In the genomic region with DNA sequence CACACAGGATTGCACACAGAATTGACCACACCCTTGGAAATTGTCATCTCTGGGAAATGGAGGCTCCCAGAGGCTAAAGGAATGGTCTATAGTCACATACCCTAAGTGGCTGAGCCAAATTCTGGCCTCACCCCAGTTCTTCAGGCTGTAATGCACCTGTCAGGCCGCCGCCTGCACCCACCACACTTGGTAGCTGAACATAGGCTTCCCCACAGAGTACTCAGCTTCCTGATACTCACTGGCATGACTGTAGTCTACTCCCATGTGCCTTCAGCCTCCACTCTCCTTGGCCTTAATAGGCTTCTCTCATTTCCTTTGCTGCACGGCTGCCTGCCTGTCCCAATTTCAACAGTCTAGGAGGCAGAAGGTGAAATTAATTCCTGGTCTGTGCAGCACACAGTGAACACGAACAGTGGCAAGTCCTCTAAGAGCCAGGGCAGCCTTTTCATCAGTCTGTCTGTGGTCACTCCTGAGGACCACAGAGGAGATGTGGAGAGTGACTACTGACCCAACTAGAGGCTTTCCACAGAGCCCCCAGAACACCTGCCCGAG, we compare ENCODE assay signal across 23 cellular contexts.
"Had no signal": no experiment of that assay in that cellular context is flagged by ENCODE, and none has a peak within 500 bp of the region (broad histone marks: within the 10 kb centered on the region; RNA-seq: fewer than 3 reads in every experiment).

No MANE protein-coding gene starts in this region.

- H3K4me1 ChIP-seq: breast epithelium, testis had no signal

- H3K27me3 ChIP-seq: breast epithelium, testis, upper lobe of left lung had no signal

- DNase-seq: activated CD4-positive, alpha-beta T cell treated with anti-CD3 and anti-CD28 coated beads, Interleukin-2, amount 50 U/mL, for 48 hours; activated CD4-positive, CD25-positive, alpha-beta regulatory T cell treated with anti-CD3 and anti-CD28 coated beads, Interleukin-2, amount 50 U/mL, for 72 hours; activated effector memory CD4-positive, alpha-beta T cell treated with anti-CD3 and anti-CD28 coated beads, Interleukin-2, amount 50 U/mL, for 16 hours; activated T-cell treated with anti-CD3 and anti-CD28 coated beads, Interleukin-2, amount 50 U/mL, for 4 hours; aorta; effector CD4-positive, alpha-beta T cell; foreskin fibroblast; glutamatergic neuron; hypothalamus; kidney; left ventricle myocardium superior; natural killer cell; nucleus accumbens; posterior cingulate gyrus; SK-N-SH; stimulated activated CD4-positive, alpha-beta T cell treated with anti-CD3 and anti-CD28 coated beads, Interleukin-4, amount 100 ng/mL, for 4 hours; stimulated activated CD8-positive, alpha-beta memory T cell treated with anti-CD3 and anti-CD28 coated beads, Interleukin-4, amount 100 ng/mL, for 48 hours; T-cell; T1000; testis; upper lobe of left lung had no signal

- H3K9me3 ChIP-seq: breast epithelium, SK-N-SH, testis, upper lobe of left lung had no signal

- H3K27ac ChIP-seq: breast epithelium, testis, upper lobe of left lung had no signal

- H3K36me3 ChIP-seq: breast epithelium had no signal

- H3K4me2 ChIP-seq: smooth muscle cell had no signal

- ATAC-seq: activated T-cell treated with anti-CD3 and anti-CD28 coated beads, Interleukin-2, amount 50 U/mL, for 4 hours; left ventricle myocardium superior; natural killer cell; T-cell had no signal

- H3K4me3 ChIP-seq: breast epithelium, smooth muscle cell, testis, upper lobe of left lung had no signal
